Comparison of ENCODE assay signal across 15 cellular contexts in the genomic region with DNA sequence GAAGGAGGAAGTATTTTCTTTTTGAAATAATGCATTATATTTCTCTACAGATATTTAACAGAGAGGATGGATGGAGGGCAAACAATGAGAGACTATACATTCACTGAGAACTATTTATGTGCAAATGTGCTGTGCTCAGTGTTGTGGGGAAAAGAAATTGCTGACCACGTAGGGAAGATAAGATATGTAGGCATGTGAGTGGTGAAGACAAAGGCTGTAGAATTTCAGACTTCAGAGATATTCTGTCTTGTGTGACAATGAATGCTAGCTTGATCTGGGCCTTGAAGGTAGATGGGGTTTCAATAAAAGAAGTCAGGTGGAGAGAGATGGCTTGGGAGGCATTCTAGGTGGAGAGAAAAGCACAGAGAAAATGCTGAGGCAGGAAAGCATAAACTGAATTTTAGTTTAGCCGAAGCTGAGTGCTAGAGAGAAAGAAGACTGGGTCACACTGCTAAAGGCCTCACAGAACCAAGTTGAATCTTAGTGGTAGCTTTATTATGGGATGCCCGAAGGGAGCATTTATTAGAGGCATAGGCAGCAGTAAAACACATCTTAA. TPM values are rescaled to one million over a fixed set of nuclear protein-coding genes. Genes with fewer than 3 reads are reported as not detected.
A peak's percentile ranks its signal among the peaks of the same experiment; 100 is the strongest.
DNase-seq lines count a peak whose midpoint lies in the region; ATAC-seq and TF ChIP-seq lines count a peak whose summit lies in the region.
"Had no signal": no experiment of that assay in that cellular context is flagged by ENCODE, and none has a peak within 500 bp of the region (broad histone marks: within the 10 kb centered on the region; RNA-seq: fewer than 3 reads in every experiment).

No MANE protein-coding gene starts in this region.

- H3K9ac ChIP-seq in GM23248, result no peak overlapping the region
- no peak overlapping the region for H3K9ac ChIP-seq in Karpas-422 (ENCODE audit: low read length)

- peaks cover 3% of the 10 kb centered on the region for H3K9me3 Mint-ChIP-seq in chondrocyte (ENCODE audit: low read depth)
- peaks cover 2% of the 10 kb centered on the region for H3K9me3 Mint-ChIP-seq in neural crest cell

- H3K27me3 ChIP-seq in GM23248 (replicated peaks; ENCODE audit: insufficient read depth) (no peaks in the 10 kb centered on the region), Karpas-422 (ENCODE audit: low read length) (no peaks in the 10 kb centered on the region)

- H3K4me3 Mint-ChIP-seq in chondrocyte (ENCODE audit: unreplicated experiment), result no peak overlapping the region
- H3K4me3 Mint-ChIP-seq in neural crest cell, result peak overlapping the region; percentile 3
- H3K4me3 Mint-ChIP-seq: activated T-cell treated with anti-CD3 and anti-CD28 coated beads, Interleukin-2, amount 50 U/mL, for 4 hours had no signal

- H2AFZ ChIP-seq in GM23248, result 0 out of 2 replicates have a peak overlapping the region, but pooled peaks have one; percentile 16
- no peak overlapping the region for H2AFZ ChIP-seq in Karpas-422 (ENCODE audit: low read length)

- H3K9me3 ChIP-seq in GM23248 (ENCODE audit: low read depth) (no peaks in the 10 kb centered on the region), Karpas-422 (ENCODE audit: low read length) (no peaks in the 10 kb centered on the region)

- ATAC-seq in GM18907 (IDR thresholded peaks at IDR 0.05; ENCODE audit: unreplicated experiment) (no peak), GM21390 (IDR thresholded peaks at IDR 0.05; ENCODE audit: unreplicated experiment) (no peak)
- ATAC-seq: activated T-cell treated with anti-CD3 and anti-CD28 coated beads, Interleukin-2, amount 50 U/mL, for 4 hours had no signal

- in situ Hi-C loops in GM23248 (cut with MboI), result no loop called here

- H3K36me3 ChIP-seq in GM23248 (ENCODE audit: low read depth) (no peaks in the 10 kb centered on the region), Karpas-422 (ENCODE audit: insufficient read depth, low read length) (no peaks in the 10 kb centered on the region)

- H3K4me3 ChIP-seq in GM23248 (no peak overlapping the region), Karpas-422 (ENCODE audit: low read length) (no peak overlapping the region)

- no peaks in the 10 kb centered on the region for H3K27me3 Mint-ChIP-seq in chondrocyte (ENCODE audit: low read depth)
- no peaks in the 10 kb centered on the region for H3K27me3 Mint-ChIP-seq in neural crest cell (ENCODE audit: low read depth)

- H3K9me2 ChIP-seq in GM23248 (ENCODE audit: insufficient read depth) (no peaks in the 10 kb centered on the region), Karpas-422 (replicated peaks; ENCODE audit: insufficient read depth, low read length) (no peaks in the 10 kb centered on the region)

- H3K4me1 ChIP-seq in GM23248 (ENCODE audit: insufficient read depth), result peaks cover 27% of the 10 kb centered on the region
- H3K4me1 ChIP-seq in Karpas-422 (ENCODE audit: low read length), result no peaks in the 10 kb centered on the region

- H3K36me3 Mint-ChIP-seq in chondrocyte (ENCODE audit: low read depth) (peaks cover 2% of the 10 kb centered on the region), neural crest cell (ENCODE audit: low read depth) (peaks cover 2% of the 10 kb centered on the region)

- peaks cover 32% of the 10 kb centered on the region for H3K4me1 Mint-ChIP-seq in chondrocyte (ENCODE audit: low read depth)
- peaks cover 59% of the 10 kb centered on the region for H3K4me1 Mint-ChIP-seq in neural crest cell

- no peaks in the 10 kb centered on the region for H3K79me2 ChIP-seq in GM23248 (ENCODE audit: insufficient read depth)
- no peaks in the 10 kb centered on the region for H3K79me2 ChIP-seq in Karpas-422 (ENCODE audit: low read length)

- H4K20me1 ChIP-seq in GM23248 (ENCODE audit: insufficient read depth) (no peaks in the 10 kb centered on the region), Karpas-422 (ENCODE audit: insufficient read depth, low read depth, low read length) (no peaks in the 10 kb centered on the region)

- DNase-seq in GM23248 (no peak), NCI-H226 (peak; percentile 24), chondrocyte (ENCODE audit: low spot score) (no peak), neural crest cell (ENCODE audit: low read depth, low spot score) (no peak), EL (no peak), Karpas-422 (no peak)
- DNase-seq: activated CD4-positive, alpha-beta T cell treated with anti-CD3 and anti-CD28 coated beads, Interleukin-2, amount 50 U/mL, for 1 hour; activated T-cell treated with anti-CD3 and anti-CD28 coated beads, Interleukin-2, amount 50 U/mL, for 4 hours; aorta; NCI-H187; NCI-H510A treated with DMSO at 0.1 percent for 48 hours; posterior cingulate gyrus; substantia nigra had no signal

- H3F3A ChIP-seq in GM23248 (ENCODE audit: insufficient read depth), result peaks cover 34% of the 10 kb centered on the region

- no peak overlapping the region for H3K4me2 ChIP-seq in GM23248 (ENCODE audit: unreplicated experiment)
- H3K4me2 ChIP-seq in Karpas-422 (ENCODE audit: low read depth, low read length, poor library complexity, severe bottlenecking), result no peak overlapping the region

- TF ChIP-seq CTCF in chondrocyte (IDR thresholded peaks at IDR 0.05) (no peak), neural crest cell (conservative IDR thresholded peaks at IDR 0.05) (no peak)

- peak overlapping the region; percentile 3 for H3K27ac Mint-ChIP-seq in chondrocyte (ENCODE audit: unreplicated experiment)
- H3K27ac Mint-ChIP-seq in neural crest cell (ENCODE audit: unreplicated experiment), result peak overlapping the region; percentile 83

- 96 to 99% methylated on average over 3 of the region's 3 CpGs for WGBS in GM23248 (ENCODE audit: low coverage in 1 of 2, low lambda C conversion rate in 2 of 2, missing lambda C conversion rate in 2 of 2), 2 experiments

- H3K27ac ChIP-seq in GM23248 (no peak overlapping the region), Karpas-422 (ENCODE audit: low read length) (no peak overlapping the region)

RNA-seq across cellular contexts. Expression of a gene that starts 56.9 kb away (rescaled TPM):
- total RNA-seq in GM23248 (2014; rRNA removed; shearing (Covaris generic)), result 13,436 and 14,561 TPM in 2 replicates
- 3,887 and 3,918 TPM in 2 replicates for polyA plus RNA-seq in GM23248 (2016; fragmentation: Nextera tagmentation; extraction: Ambion mirVana)
- total RNA-seq in chondrocyte, result 8,230 to 8,902 TPM (median 8,643 TPM) in 3 replicates
- total RNA-seq in neural crest cell, result 11,869 and 11,975 TPM in 2 replicates
- 10,549 and 10,623 TPM in 2 replicates for total RNA-seq in Karpas-422 (2014; rRNA removed; shearing (Covaris generic); ENCODE audit: low replicate concordance)
